Comparison of ENCODE assay signal across 8 cellular contexts in the genomic region with DNA sequence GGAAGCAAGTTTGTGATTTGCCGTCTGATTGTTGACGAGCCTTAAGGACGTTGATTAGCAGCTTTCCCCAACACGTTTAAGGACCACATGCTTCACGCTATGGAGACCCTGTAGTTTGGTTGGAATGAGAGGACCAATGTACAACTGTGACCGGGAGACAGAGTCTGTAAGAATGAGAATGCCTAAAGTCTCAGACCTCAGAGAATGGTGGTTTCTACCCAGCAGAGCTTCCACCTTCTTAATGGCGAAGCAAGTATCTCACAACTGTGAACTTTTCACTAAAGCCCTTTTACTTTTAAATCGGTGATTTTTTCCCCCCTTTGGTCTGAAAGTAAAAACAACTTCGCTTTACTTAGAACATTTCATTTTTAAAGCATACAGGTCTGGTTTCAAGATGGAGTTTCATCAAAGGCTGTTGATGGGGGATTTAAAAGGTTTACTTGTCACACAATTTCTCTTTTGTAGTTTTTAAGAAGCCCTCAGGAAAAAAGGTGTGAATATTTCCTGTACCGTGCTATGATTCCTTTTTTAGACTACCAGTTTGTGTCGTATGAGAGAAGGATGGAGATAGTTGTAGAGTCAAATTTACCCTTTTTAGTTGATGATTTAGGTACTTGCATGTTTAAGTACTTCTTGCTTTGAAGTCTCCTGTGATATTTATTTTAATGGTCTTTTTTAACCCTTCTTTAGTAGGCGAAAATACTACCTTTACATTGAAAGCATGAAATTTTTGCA. TPM values are rescaled to one million over a fixed set of nuclear protein-coding genes. Genes with fewer than 3 reads are reported as not detected.
DNase-seq lines count a peak whose midpoint lies in the region; ATAC-seq and TF ChIP-seq lines count a peak whose summit lies in the region.

No MANE protein-coding gene starts in this region.

- H2BK120ac ChIP-seq in mesendoderm (ENCODE audit: low read depth, low read length), result no peak overlapping the region

- H3K56ac ChIP-seq in mesendoderm (ENCODE audit: low read length), result peak overlapping the region; percentile 84

- no peak overlapping the region for H4K5ac ChIP-seq in mesendoderm (ENCODE audit: low read length)

- ATAC-seq in right cardiac atrium (no peak), HG03354 (IDR thresholded peaks at IDR 0.05; ENCODE audit: poor library complexity, severe bottlenecking, unreplicated experiment) (no peak)

- 44% methylated on average over 12 of the region's 12 CpGs for WGBS in right cardiac atrium
- no CpG with 5 or more reads among the region's 12 CpGs for WGBS in mesendoderm (ENCODE audit: extremely low coverage, insufficient coverage, low lambda C conversion rate)

- H3K4me3 ChIP-seq in right cardiac atrium (ENCODE audit: low read length) (peak overlapping the region; percentile 97), astrocyte of the cerebellum (ENCODE audit: low read depth, low read length) (peak overlapping the region; percentile 77), mesendoderm (ENCODE audit: low read length) (peak overlapping the region; percentile 43)

- TF ChIP-seq CTCF in astrocyte of the cerebellum (IDR thresholded peaks at IDR 0.05; ENCODE audit: low read depth, low read length, missing control alignments), result no peak

- peak overlapping the region; percentile 78 for H3K9ac ChIP-seq in mesendoderm (ENCODE audit: low read length)

- no peak overlapping the region for H3K18ac ChIP-seq in mesendoderm (ENCODE audit: low read length)

- DNase-seq in right cardiac atrium (no peak), cardiac septum (ENCODE audit: low spot score) (no peak), astrocyte of the cerebellum (ENCODE audit: low read depth) (no peak), mesendoderm (peak; percentile 26), foreskin melanocyte (no peak), AG08395 (ENCODE audit: low spot score) (no peak), NCI-H146 (lab: John Stamatoyannopoulos, UW) (no peak)

- intact Hi-C loops in right cardiac atrium (cut with DNase I) (loop anchor here in 2 of 4 donors (10.0 kb wide), 1 partner anchor 99 kb away; no protein-coding TSS in a partner anchor), cardiac septum (cut with DNase I) (no loop called here)

- no peak overlapping the region for H2AK5ac ChIP-seq in mesendoderm (ENCODE audit: low read length)

- no peaks in the 10 kb centered on the region for H3K9me3 ChIP-seq in right cardiac atrium (ENCODE audit: control insufficient read depth, low read length)

- H3K79me2 ChIP-seq in mesendoderm (ENCODE audit: control insufficient read depth, insufficient read depth, low read length), result peaks cover 14% of the 10 kb centered on the region

- in situ Hi-C loops in astrocyte of the cerebellum (cut with HindIII; ENCODE audit: low sequenced_read_pairs), result no loop called here

- H3K79me1 ChIP-seq in mesendoderm (ENCODE audit: low read length), result peaks cover 7% of the 10 kb centered on the region

- H3K27ac ChIP-seq in right cardiac atrium (ENCODE audit: low read length), result no peak overlapping the region
- H3K27ac ChIP-seq in mesendoderm (ENCODE audit: low read depth, low read length), result no peak overlapping the region

- H3K4me1 ChIP-seq in right cardiac atrium (ENCODE audit: control insufficient read depth, insufficient read depth, low read length) (no peaks in the 10 kb centered on the region), mesendoderm (ENCODE audit: control insufficient read depth, low read depth, low read length) (peaks cover 10% of the 10 kb centered on the region)

- H3K27me3 ChIP-seq in right cardiac atrium (ENCODE audit: control insufficient read depth, insufficient read depth) (no peaks in the 10 kb centered on the region), mesendoderm (ENCODE audit: insufficient read depth, low read length, poor library complexity) (no peaks in the 10 kb centered on the region)

- H2BK5ac ChIP-seq in mesendoderm (ENCODE audit: low read length), result no peak overlapping the region

- H3K36me3 ChIP-seq in mesendoderm (ENCODE audit: control insufficient read depth, insufficient read depth, low read length), result no peaks in the 10 kb centered on the region

- no peak overlapping the region for H4K8ac ChIP-seq in mesendoderm (ENCODE audit: low read depth, low read length)

- H3K23ac ChIP-seq in mesendoderm (ENCODE audit: low read length), result no peak overlapping the region

- no peak overlapping the region for H3K4ac ChIP-seq in mesendoderm (ENCODE audit: low read depth, low read length)

- no peak overlapping the region for H2BK15ac ChIP-seq in mesendoderm (replicated peaks; ENCODE audit: low read depth)

- peak overlapping the region; percentile 70 for H3K4me2 ChIP-seq in mesendoderm (ENCODE audit: low read length)

RNA-seq across cellular contexts. Expression of a gene that starts 1.5 kb away (rescaled TPM):
- 10 to 100 TPM in 1 of 4 donors, 1 to 10 TPM in 3; 4.1 to 11.0 (median 6.0) TPM for total RNA-seq in right cardiac atrium
- 2.8 TPM for polyA plus RNA-seq in right cardiac atrium
- 9.2 TPM for total RNA-seq in cardiac septum
- 22.6 TPM for polyA plus RNA-seq in mesendoderm (2013, experiment 1 of 2)
- 24.1 TPM for polyA plus RNA-seq in mesendoderm (2013, experiment 2 of 2)

Comparison
In these comparisons a context has a peak if more than half of its experiments do, and no peak if none do; other contexts are left out.
1. H3K4me3 ChIP-seq: peak in every context shown above with its lines; median percentile 97 in right cardiac atrium; 77 in astrocyte of the cerebellum; 43 in mesendoderm.